11 cellular contexts compared by ENCODE assay signal in the genomic region with DNA sequence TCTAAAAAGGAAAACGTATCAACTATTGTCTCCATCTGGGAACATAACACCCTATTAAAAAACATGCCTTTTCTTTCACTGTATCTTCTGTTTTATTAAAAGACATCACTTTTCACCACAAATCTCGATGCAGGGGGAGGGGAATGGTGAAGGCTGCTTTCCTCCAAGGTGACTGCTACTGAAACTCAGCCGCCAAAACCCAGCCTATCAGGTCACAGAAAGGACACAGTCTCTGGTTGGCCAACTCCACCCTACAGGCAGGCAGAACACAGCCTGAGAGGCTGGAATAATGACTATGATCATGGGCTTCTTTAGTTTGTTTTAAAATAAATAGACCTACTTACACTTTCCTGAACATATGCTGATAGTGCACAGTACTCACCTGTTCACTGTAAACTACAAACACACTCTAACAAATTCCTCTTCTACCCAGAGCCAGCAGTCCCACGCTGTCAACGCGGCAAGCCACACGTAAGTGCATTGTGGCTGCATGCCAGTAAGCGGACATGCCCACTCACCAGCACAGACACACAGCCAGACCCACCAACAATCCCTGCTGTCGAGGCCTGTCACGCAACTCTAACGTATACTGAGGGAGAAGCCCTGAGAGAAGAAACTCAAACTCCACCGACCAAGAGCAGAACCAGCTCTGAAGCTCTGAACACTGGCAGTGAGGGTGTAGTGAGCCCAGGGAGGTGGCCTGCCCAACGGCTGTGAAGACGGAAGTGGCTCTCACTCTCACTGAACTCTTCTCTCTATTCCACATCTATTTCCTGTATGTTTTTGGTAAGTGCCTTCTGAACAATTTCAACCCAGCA. TPM values are rescaled to one million over a fixed set of nuclear protein-coding genes. Genes with fewer than 3 reads are reported as not detected.
DNase-seq lines count a peak whose midpoint lies in the region; ATAC-seq and TF ChIP-seq lines count a peak whose summit lies in the region.
"Had no signal": no experiment of that assay in that cellular context is flagged by ENCODE, and none has a peak within 500 bp of the region (broad histone marks: within the 10 kb centered on the region; RNA-seq: fewer than 3 reads in every experiment).

No MANE protein-coding gene starts in this region.

- H3K27me3 Mint-ChIP-seq in CD4-positive, CD25-positive, alpha-beta regulatory T cell = no peaks in the 10 kb centered on the region
- H3K27me3 Mint-ChIP-seq in CD8-positive, alpha-beta T cell (ENCODE audit: low read depth) = no peaks in the 10 kb centered on the region
- H3K27me3 Mint-ChIP-seq in activated CD8-positive, alpha-beta T cell treated with anti-CD3 and anti-CD28 coated beads, Interleukin-2, amount 10 ng/mL, durations not matched to agents 7 days and 5 days (ENCODE audit: low read depth) = no peaks in the 10 kb centered on the region
- H3K27me3 Mint-ChIP-seq in immature natural killer cell (ENCODE audit: low read depth in 3 of 3) = peaks cover 0 to 2% (median 0%) of the 10 kb centered on the region in 3 donors

- BruUV-seq in A673 (replicated peaks; lab: Mats Ljungman, UMichigan) = no TSS peak

- H3K27ac ChIP-seq in CD4-positive, CD25-positive, alpha-beta regulatory T cell (ENCODE audit: insufficient read depth, low read length, poor library complexity, severe bottlenecking) = peak overlapping the region; percentile 50
- no peak overlapping the region for H3K27ac ChIP-seq in CD8-positive, alpha-beta T cell (ENCODE audit: low read depth, low read length)
- H3K27ac ChIP-seq in A673 (ENCODE audit: low read depth, low read length, poor library complexity, severe bottlenecking) = no peak overlapping the region
- H3K27ac ChIP-seq: vagina had no signal

- CTCF ChIA-PET in CD8-positive, alpha-beta T cell (lab: Charles Lee) = no interaction called here
- CTCF ChIA-PET in activated CD8-positive, alpha-beta T cell treated with anti-CD3 and anti-CD28 coated beads, Interleukin-2, amount 10 ng/mL, durations not matched to agents 7 days and 5 days (lab: Charles Lee) = no interaction called here
- CTCF ChIA-PET in A673 (lab: Charles Lee) = no interaction called here

- intact Hi-C loops in CD8-positive, alpha-beta T cell (cut with DNase I, micrococcal nuclease) = no loop called here
- intact Hi-C loops in A673 (cut with micrococcal nuclease; ENCODE audit: unreplicated experiment) = no loop called here

- no peaks in the 10 kb centered on the region for H3K9me3 ChIP-seq in CD4-positive, CD25-positive, alpha-beta regulatory T cell (ENCODE audit: control insufficient read depth in 2 of 2, low read length in 2 of 2)
- H3K9me3 ChIP-seq in CD8-positive, alpha-beta T cell (ENCODE audit: low read length) = no peaks in the 10 kb centered on the region
- H3K9me3 ChIP-seq in A673 (ENCODE audit: low read depth, low read length, poor library complexity, severe bottlenecking) = no peaks in the 10 kb centered on the region
- H3K9me3 ChIP-seq: vagina had no signal

- no peaks in the 10 kb centered on the region for H3K9me3 Mint-ChIP-seq in CD4-positive, CD25-positive, alpha-beta regulatory T cell
- no peaks in the 10 kb centered on the region for H3K9me3 Mint-ChIP-seq in CD8-positive, alpha-beta T cell
- H3K9me3 Mint-ChIP-seq in activated CD8-positive, alpha-beta T cell treated with anti-CD3 and anti-CD28 coated beads, Interleukin-2, amount 10 ng/mL, durations not matched to agents 7 days and 5 days (ENCODE audit: insufficient read depth) = no peaks in the 10 kb centered on the region
- H3K9me3 Mint-ChIP-seq in immature natural killer cell = no peaks in the 10 kb centered on the region

- peaks cover 15% of the 10 kb centered on the region for H3K36me3 ChIP-seq in CD4-positive, CD25-positive, alpha-beta regulatory T cell (ENCODE audit: control insufficient read depth, insufficient read depth, low read length)
- H3K36me3 ChIP-seq in CD8-positive, alpha-beta T cell (ENCODE audit: insufficient read depth, low read length) = no peaks in the 10 kb centered on the region
- peaks cover 53% of the 10 kb centered on the region for H3K36me3 ChIP-seq in A673 (ENCODE audit: insufficient read depth, low read length, poor library complexity, severe bottlenecking)

- POLR2A ChIA-PET in CD8-positive, alpha-beta T cell (lab: Charles Lee) = no interaction called here
- POLR2A ChIA-PET in activated CD8-positive, alpha-beta T cell treated with anti-CD3 and anti-CD28 coated beads, Interleukin-2, amount 10 ng/mL, durations not matched to agents 7 days and 5 days (lab: Charles Lee) = no interaction called here
- POLR2A ChIA-PET in A673 (lab: Charles Lee; ENCODE audit: low non-redundant PET) = no interaction called here

- H3K4me1 ChIP-seq in CD4-positive, CD25-positive, alpha-beta regulatory T cell (ENCODE audit: control insufficient read depth, insufficient read depth, low read length, poor library complexity, severe bottlenecking) = no peaks in the 10 kb centered on the region
- no peaks in the 10 kb centered on the region for H3K4me1 ChIP-seq in CD8-positive, alpha-beta T cell (ENCODE audit: insufficient read depth, low read length)
- no peaks in the 10 kb centered on the region for H3K4me1 ChIP-seq in A673 (ENCODE audit: insufficient read depth, low read length, poor library complexity, severe bottlenecking)
- H3K4me1 ChIP-seq: vagina had no signal

- DNase-seq in CD4-positive, CD25-positive, alpha-beta regulatory T cell = no peak
- DNase-seq in CD8-positive, alpha-beta T cell = no peak
- no peak for DNase-seq in activated CD8-positive, alpha-beta T cell treated with anti-CD3 and anti-CD28 coated beads, Interleukin-2, amount 10 ng/mL, durations not matched to agents 7 days and 5 days
- DNase-seq in immature natural killer cell (peak in 2 of 3 donors; percentile 3 to 50), A673 (ENCODE audit: low spot score) (no peak), NAMALWA (ENCODE audit: low spot score) (no peak)
- no peak for DNase-seq in activated effector memory CD4-positive, alpha-beta T cell treated with Interleukin-2 at 50 U/mL for 16 hours
- DNase-seq: activated gamma-delta T cell treated with Interleukin-2 at 50 U/mL for 16 hours, NCI-H2171 had no signal

- H3K27ac Mint-ChIP-seq in CD4-positive, CD25-positive, alpha-beta regulatory T cell = peak overlapping the region; percentile 79 to 86 (median 84)
- peak overlapping the region; percentile 69 for H3K27ac Mint-ChIP-seq in CD8-positive, alpha-beta T cell
- peak overlapping the region; percentile 45 for H3K27ac Mint-ChIP-seq in activated CD8-positive, alpha-beta T cell treated with anti-CD3 and anti-CD28 coated beads, Interleukin-2, amount 10 ng/mL, durations not matched to agents 7 days and 5 days
- H3K27ac Mint-ChIP-seq in immature natural killer cell = peak overlapping the region; percentile 58 to 89 (median 76)

- TF ChIP-seq CTCF in CD8-positive, alpha-beta T cell (IDR thresholded peaks at IDR 0.05) = no peak
- no peak for TF ChIP-seq CTCF in A673 (conservative IDR thresholded peaks at IDR 0.05; ENCODE audit: low read depth, low read length)

- peak overlapping the region in 3 of 4 donors; percentile 7 to 52 (median 37) for H3K4me3 Mint-ChIP-seq in CD4-positive, CD25-positive, alpha-beta regulatory T cell
- H3K4me3 Mint-ChIP-seq in CD8-positive, alpha-beta T cell = peak overlapping the region; percentile 10
- H3K4me3 Mint-ChIP-seq in activated CD8-positive, alpha-beta T cell treated with anti-CD3 and anti-CD28 coated beads, Interleukin-2, amount 10 ng/mL, durations not matched to agents 7 days and 5 days = no peak overlapping the region
- peak overlapping the region; percentile 51 to 89 (median 72) for H3K4me3 Mint-ChIP-seq in immature natural killer cell
- H3K4me3 Mint-ChIP-seq: CD14-positive monocyte had no signal

- H3K4me3 ChIP-seq in CD4-positive, CD25-positive, alpha-beta regulatory T cell (ENCODE audit: low read depth, low read length) = no peak overlapping the region
- no peak overlapping the region for H3K4me3 ChIP-seq in CD8-positive, alpha-beta T cell (ENCODE audit: low read depth, low read length)
- no peak overlapping the region for H3K4me3 ChIP-seq in A673 (ENCODE audit: low read depth, low read length, poor library complexity, severe bottlenecking)
- H3K4me3 ChIP-seq: vagina had no signal

- H3K4me1 Mint-ChIP-seq in CD4-positive, CD25-positive, alpha-beta regulatory T cell = peaks cover 0 to 6% (median 1%) of the 10 kb centered on the region in 4 donors
- peaks cover 2% of the 10 kb centered on the region for H3K4me1 Mint-ChIP-seq in CD8-positive, alpha-beta T cell (ENCODE audit: low read depth)
- H3K4me1 Mint-ChIP-seq in activated CD8-positive, alpha-beta T cell treated with anti-CD3 and anti-CD28 coated beads, Interleukin-2, amount 10 ng/mL, durations not matched to agents 7 days and 5 days (ENCODE audit: low read depth) = peaks cover 5% of the 10 kb centered on the region
- H3K4me1 Mint-ChIP-seq in immature natural killer cell = peaks cover 9 to 11% of the 10 kb centered on the region in 2 donors
- H3K4me1 Mint-ChIP-seq: CD14-positive monocyte had no signal

- ATAC-seq in CD4-positive, CD25-positive, alpha-beta regulatory T cell (ENCODE audit: low read depth in 2 of 2) = peak; percentile 59 to 66
- peak; percentile 48 for ATAC-seq in CD8-positive, alpha-beta T cell
- ATAC-seq in activated CD8-positive, alpha-beta T cell treated with anti-CD3 and anti-CD28 coated beads, Interleukin-2, amount 10 ng/mL, durations not matched to agents 7 days and 5 days = peak; percentile 39

- peaks cover 37% of the 10 kb centered on the region for H3K36me3 Mint-ChIP-seq in CD4-positive, CD25-positive, alpha-beta regulatory T cell
- H3K36me3 Mint-ChIP-seq in CD8-positive, alpha-beta T cell = peaks cover 29% of the 10 kb centered on the region
- H3K36me3 Mint-ChIP-seq in activated CD8-positive, alpha-beta T cell treated with anti-CD3 and anti-CD28 coated beads, Interleukin-2, amount 10 ng/mL, durations not matched to agents 7 days and 5 days (ENCODE audit: low read depth) = peaks cover 52% of the 10 kb centered on the region
- H3K36me3 Mint-ChIP-seq in immature natural killer cell = peaks cover 0 to 15% (median 7%) of the 10 kb centered on the region in 3 donors

- no peaks in the 10 kb centered on the region for H3K27me3 ChIP-seq in CD4-positive, CD25-positive, alpha-beta regulatory T cell (ENCODE audit: control insufficient read depth, insufficient read depth, low read length)
- H3K27me3 ChIP-seq in CD8-positive, alpha-beta T cell (ENCODE audit: insufficient read depth, low read length) = no peaks in the 10 kb centered on the region
- H3K27me3 ChIP-seq in A673 (replicated peaks; ENCODE audit: insufficient read depth, low read depth, low read length, poor library complexity) = no peaks in the 10 kb centered on the region
- H3K27me3 ChIP-seq: vagina had no signal

RNA-seq across cellular contexts. Expression of a gene that starts 41.8 kb away (rescaled TPM):
- total RNA-seq in CD4-positive, CD25-positive, alpha-beta regulatory T cell = 10.6 TPM
- polyA plus RNA-seq in CD4-positive, CD25-positive, alpha-beta regulatory T cell = 1 to 10 TPM; 2.7 to 5.6 (median 3.8) TPM
- 1 to 10 TPM; 3.2 to 4.5 TPM for total RNA-seq in CD8-positive, alpha-beta T cell
- 100 to 1,000 TPM; 154 TPM for total RNA-seq in activated CD8-positive, alpha-beta T cell treated with anti-CD3 and anti-CD28 coated beads, Interleukin-2, amount 10 ng/mL, durations not matched to agents 7 days and 5 days
- polyA plus RNA-seq in immature natural killer cell = 1 to 10 TPM; 3.5 to 7.9 (median 5.7) TPM
- 127 and 129 TPM in 2 replicates for total RNA-seq in A673 (2021)

Comparison
In these comparisons a context has a peak if more than half of its experiments do, and no peak if none do; other contexts are left out.
1. DNase-seq: peak in immature natural killer cell (2 of 3); none in CD4-positive, CD25-positive, alpha-beta regulatory T cell (0 of 3), CD8-positive, alpha-beta T cell (0 of 7), activated CD8-positive, alpha-beta T cell treated with anti-CD3 and anti-CD28 coated beads, Interleukin-2, amount 10 ng/mL, durations not matched to agents 7 days and 5 days (single experiment), activated effector memory CD4-positive, alpha-beta T cell treated with Interleukin-2 at 50 U/mL for 16 hours (single experiment), A673 (single experiment) and NAMALWA (single experiment).
2. RNA of a gene that starts 41.8 kb away (total RNA-seq): 154 TPM in activated CD8-positive, alpha-beta T cell treated with anti-CD3 and anti-CD28 coated beads, Interleukin-2, amount 10 ng/mL, durations not matched to agents 7 days and 5 days and 127 to 129 TPM in A673; 10.6 TPM in CD4-positive, CD25-positive, alpha-beta regulatory T cell (single experiment) and 3.2 to 4.5 TPM in CD8-positive, alpha-beta T cell; every median in the first group is over 10 times any median in the second.
3. Peak in every context shown above with its lines, with median percentiles within 50 percentile points of each other: ATAC-seq and H3K27ac Mint-ChIP-seq.